8 cellular contexts compared by ENCODE assay signal in genomic region chr11:64996327-64996709, GRCh38. TPM values are rescaled to one million over a fixed set of nuclear protein-coding genes. Genes with fewer than 3 reads are reported as not detected.
A peak's percentile ranks its signal among the peaks of the same experiment; 100 is the strongest.
DNase-seq lines count a peak whose midpoint lies in the region; FAIRE-seq and TF ChIP-seq lines count a peak whose summit lies in the region.
"Had no signal": no experiment of that assay in that cellular context is flagged by ENCODE, and none has a peak within 500 bp of the region (broad histone marks: within the 10 kb centered on the region; RNA-seq: fewer than 3 reads in every experiment).

No MANE protein-coding gene starts in this region.

- H3K4me1 ChIP-seq in astrocyte (ENCODE audit: insufficient read depth, low read length) (peaks cover 7% of the 10 kb centered on the region), mucosa of stomach (ENCODE audit: control insufficient read depth, insufficient read depth, low read length) (peaks cover 24% of the 10 kb centered on the region), thyroid gland (peaks cover 8 to 15% of the 10 kb centered on the region in 2 donors)

- no peak for TF ChIP-seq POLR2A in thyroid gland (IDR thresholded peaks at IDR 0.05)

- H3K36me3 ChIP-seq in BJ (ENCODE audit: control insufficient read depth, insufficient read depth, low read length) (no peaks in the 10 kb centered on the region), astrocyte (ENCODE audit: insufficient read depth, low read length) (no peaks in the 10 kb centered on the region), mucosa of stomach (ENCODE audit: control insufficient read depth, insufficient read depth, low read length) (no peaks in the 10 kb centered on the region), thyroid gland (no peaks in the 10 kb centered on the region)

- POLR2A ChIA-PET in BJ (lab: Charles Lee), result no interaction called here

- FAIRE-seq in astrocyte (lab: Jason Lieb, UNC), result no peak

- peaks cover 9% of the 10 kb centered on the region for H3K4me1 Mint-ChIP-seq in astrocyte (ENCODE audit: low read depth, unreplicated experiment)

- TF ChIP-seq CTCF in BJ (IDR thresholded peaks at IDR 0.05; ENCODE audit: insufficient read depth, low read depth, low read length) (no peak), astrocyte (IDR thresholded peaks at IDR 0.05; ENCODE audit: insufficient read depth, low read depth, low read length) (no peak), thyroid gland (IDR thresholded peaks at IDR 0.05) (no peak)

- no peak overlapping the region for H3K27ac ChIP-seq in astrocyte (ENCODE audit: low read depth, low read length)
- peak overlapping the region in 1 of 3 donors; percentile 50 for H3K27ac ChIP-seq in thyroid gland

- H3K27ac Mint-ChIP-seq in astrocyte (ENCODE audit: unreplicated experiment), result peak overlapping the region; percentile 29

- peaks cover 6% of the 10 kb centered on the region for H3K27me3 Mint-ChIP-seq in astrocyte (ENCODE audit: low read depth, unreplicated experiment)

- no peak overlapping the region for H3K9ac ChIP-seq in astrocyte (ENCODE audit: low read length)
- H3K9ac ChIP-seq in mucosa of stomach (ENCODE audit: low read length), result peak overlapping the region; percentile 80

- intact Hi-C loops in thyroid gland (cut with DNase I), result loop anchor here (10.0 kb wide), 1 partner anchor 62 kb away; the partner anchor contains the start of gene GPHA2

- H3K4me3 ChIP-seq in BJ (ENCODE audit: low read depth, low read length) (peak overlapping the region; percentile 35), astrocyte (ENCODE audit: insufficient read depth, low read depth, low read length) (no peak overlapping the region), mucosa of stomach (ENCODE audit: low read length) (peak overlapping the region; percentile 58), thyroid gland (replicated peaks in 1 of 3) (no peak overlapping the region)

- WGBS in thyroid gland, 2 donors, result 28 to 31% methylated on average over 11 of the region's 11 CpGs

- H3K27me3 ChIP-seq in BJ (ENCODE audit: control insufficient read depth, insufficient read depth, low read length), result no peaks in the 10 kb centered on the region; the same call in 1 of the 2 replicates
- H3K27me3 ChIP-seq in astrocyte (ENCODE audit: insufficient read depth, low read length), result no peaks in the 10 kb centered on the region
- H3K27me3 ChIP-seq in mucosa of stomach (ENCODE audit: control insufficient read depth, insufficient read depth, low read length), result no peaks in the 10 kb centered on the region
- H3K27me3 ChIP-seq in thyroid gland, result no peaks in the 10 kb centered on the region

- peak overlapping the region; percentile 72 for H3K4me2 ChIP-seq in astrocyte (ENCODE audit: low read length)

- peaks cover 5% of the 10 kb centered on the region for H3K9me3 Mint-ChIP-seq in astrocyte (ENCODE audit: unreplicated experiment)

- H2AFZ ChIP-seq in astrocyte (ENCODE audit: low read depth, low read length), result no peak overlapping the region

- CTCF ChIA-PET in BJ (lab: Yijun Ruan, JAX), result interaction anchor here (1.1 to 2.2 kb wide), 15 partner anchors 10 to 152 kb away, joined by 3 to 13 read pairs (median 4); partner anchors contain the start of genes ARL2, CDC42BPG and ZNHIT2

- H3K79me2 ChIP-seq in astrocyte (ENCODE audit: insufficient read depth, low read length), result no peaks in the 10 kb centered on the region

- H3K4me3 Mint-ChIP-seq in astrocyte (ENCODE audit: unreplicated experiment), result peak overlapping the region; percentile 80

- H3K9me3 ChIP-seq in astrocyte (ENCODE audit: insufficient read depth, low read depth, low read length) (no peaks in the 10 kb centered on the region), mucosa of stomach (ENCODE audit: control insufficient read depth, low read length) (no peaks in the 10 kb centered on the region), thyroid gland (no peaks in the 10 kb centered on the region)

- H3K36me3 Mint-ChIP-seq in astrocyte (ENCODE audit: low read depth, unreplicated experiment), result no peaks in the 10 kb centered on the region

- no peak for DNase-seq in BJ (ENCODE audit: low read depth)
- DNase-seq in astrocyte (ENCODE audit: low read depth), result no peak
- DNase-seq in AG08396 (ENCODE audit: low spot score), result no peak
- no peak for DNase-seq in thyroid gland
- no peak for DNase-seq in islet precursor cell

- H4K20me1 ChIP-seq in astrocyte (ENCODE audit: insufficient read depth, low read length), result no peaks in the 10 kb centered on the region

RNA-seq across cellular contexts. Expression of gene BATF2, which starts 0.5 kb away (rescaled TPM):
- 1.1 and 1.5 TPM in 2 replicates for polyA plus RNA-seq in BJ (2011; rRNA removed)
- 0.85 and 1.1 TPM in 2 replicates for polyA minus RNA-seq in BJ (2011; rRNA and poly(A)+ RNA removed)
- 4.5 and 5.0 TPM in 2 replicates for total RNA-seq in astrocyte
- 1 to 10 TPM; 1.2 to 9.1 (median 2.3) TPM for total RNA-seq in thyroid gland
- total RNA-seq: osteocyte; T-helper 2 cell treated with Interferon-gamma antibody and Interleukin-4, amounts not matched to agents 100 ng/mL and 5 ng/mL, for 36 hours had no signal

RNA-seq across cellular contexts. Expression of gene ARL2, which starts 17.6 kb away (rescaled TPM):
- polyA plus RNA-seq in BJ (2011; rRNA removed), result 117 and 141 TPM in 2 replicates
- polyA minus RNA-seq in BJ (2011; rRNA and poly(A)+ RNA removed), result 24.8 and 36.6 TPM in 2 replicates
- 41.7 and 47.6 TPM in 2 replicates for total RNA-seq in astrocyte
- 100 to 1,000 TPM in 3 of 4 donors, 10 to 100 TPM in 1; 76.6 to 166 (median 119) TPM for total RNA-seq in thyroid gland

RNA-seq across cellular contexts. Expression of gene MAJIN, which starts 24.4 kb away (rescaled TPM):
- polyA plus RNA-seq in BJ (2011; rRNA removed), result not detected in 2 replicates
- polyA minus RNA-seq in BJ (2011; rRNA and poly(A)+ RNA removed), result not detected in 2 replicates
- total RNA-seq in astrocyte (not detected in 2 replicates), thyroid gland (under 1 TPM in 1 of 4 donors, not detected in 3; 0.27 TPM)
- total RNA-seq: osteocyte; T-helper 2 cell treated with Interferon-gamma antibody and Interleukin-4, amounts not matched to agents 100 ng/mL and 5 ng/mL, for 36 hours had no signal

RNA-seq across cellular contexts. Expression of gene SNX15, which starts 30.9 kb away (rescaled TPM):
- 8.3 and 15.3 TPM in 2 replicates for polyA plus RNA-seq in BJ (2011; rRNA removed)
- polyA minus RNA-seq in BJ (2011; rRNA and poly(A)+ RNA removed), result 2.5 and 4.4 TPM in 2 replicates
- total RNA-seq in astrocyte (15.4 and 18.5 TPM in 2 replicates), thyroid gland (10 to 100 TPM; 11.6 to 36.4 (median 19.2) TPM)

RNA-seq across cellular contexts. Expression of gene SAC3D1, which starts 44.7 kb away (rescaled TPM):
- polyA plus RNA-seq in BJ (2011; rRNA removed), result 5.9 and 7.3 TPM in 2 replicates
- 3.6 and 4.4 TPM in 2 replicates for polyA minus RNA-seq in BJ (2011; rRNA and poly(A)+ RNA removed)
- total RNA-seq in astrocyte, result 13.8 and 14.6 TPM in 2 replicates
- 10 to 100 TPM in 1 of 4 donors, 1 to 10 TPM in 3; 2.1 to 13.1 (median 6.0) TPM for total RNA-seq in thyroid gland

Comparison
In these comparisons a context has a peak if more than half of its experiments do, and no peak if none do; other contexts are left out.
1. H3K4me3 ChIP-seq: peak in BJ (single experiment) and mucosa of stomach (single experiment); none in astrocyte (single experiment) and thyroid gland (0 of 3).